ENCODE assay signal across 15 cellular contexts in genomic region chr12:116187158-116187511, GRCh38.
DNase-seq lines count a peak whose midpoint lies in the region; ATAC-seq and TF ChIP-seq lines count a peak whose summit lies in the region.
"Had no signal": no experiment of that assay in that cellular context is flagged by ENCODE, and none has a peak within 500 bp of the region (broad histone marks: within the 10 kb centered on the region; RNA-seq: fewer than 3 reads in every experiment).

No MANE protein-coding gene starts in this region.

- intact Hi-C loops in naive thymus-derived CD4-positive, alpha-beta T cell (cut with micrococcal nuclease): loop anchor here (1.0 to 2.0 kb wide), 3 partner anchors 8 to 14 kb away; no protein-coding TSS in a partner anchor
- intact Hi-C loops in posterior vena cava (cut with DNase I): no loop called here

- H3K4me1 Mint-ChIP-seq in activated naive CD8-positive, alpha-beta T cell treated with anti-CD3 and anti-CD28 coated beads, Interleukin-2, amount 50 U/mL, for 24 hours: peaks cover 82% of the 10 kb centered on the region
- peaks cover 59 to 90% (median 85%) of the 10 kb centered on the region in 7 donors for H3K4me1 Mint-ChIP-seq in naive thymus-derived CD4-positive, alpha-beta T cell

- H3K36me3 ChIP-seq in BLaER1: peaks cover 4% of the 10 kb centered on the region; the same call in 1 of the 2 replicates
- H3K36me3 ChIP-seq in naive thymus-derived CD4-positive, alpha-beta T cell (ENCODE audit: control insufficient read depth in 2 of 3, insufficient read depth in 3 of 3, low read length in 3 of 3): no peaks in the 10 kb centered on the region
- H3K36me3 ChIP-seq: right lobe of liver had no signal

- POLR2A ChIA-PET in naive thymus-derived CD4-positive, alpha-beta T cell (lab: Charles Lee): interaction anchor here (0.6 to 0.7 kb wide), 2 partner anchors 32 to 49 kb away, joined by 3 to 4 read pairs; no protein-coding TSS in a partner anchor

- no peak overlapping the region for H3K9ac ChIP-seq in BLaER1

- H3K4me3 Mint-ChIP-seq in activated naive CD8-positive, alpha-beta T cell treated with anti-CD3 and anti-CD28 coated beads, Interleukin-2, amount 50 U/mL, for 24 hours: peak overlapping the region; percentile 21
- H3K4me3 Mint-ChIP-seq in naive thymus-derived CD4-positive, alpha-beta T cell: peak overlapping the region in 8 of 10 donors; percentile 0 to 49 (median 12)
- H3K4me3 Mint-ChIP-seq: B cell had no signal

- peaks cover 48% of the 10 kb centered on the region for H3K4me1 ChIP-seq in BLaER1
- H3K4me1 ChIP-seq in naive thymus-derived CD4-positive, alpha-beta T cell (ENCODE audit: control insufficient read depth in 2 of 2, insufficient read depth in 2 of 2, low read length in 2 of 2): peaks cover 0 to 25% of the 10 kb centered on the region in 2 donors

- H3K27me3 ChIP-seq in BLaER1: no peaks in the 10 kb centered on the region
- H3K27me3 ChIP-seq in HL-60 (ENCODE audit: insufficient read depth, poor library complexity, severe bottlenecking): no peaks in the 10 kb centered on the region
- H3K27me3 ChIP-seq in naive thymus-derived CD4-positive, alpha-beta T cell (ENCODE audit: control insufficient read depth in 2 of 2, insufficient read depth in 2 of 2, low read length in 2 of 2): no peaks in the 10 kb centered on the region
- H3K27me3 ChIP-seq: right lobe of liver had no signal

- H3K27ac Mint-ChIP-seq in activated naive CD8-positive, alpha-beta T cell treated with anti-CD3 and anti-CD28 coated beads, Interleukin-2, amount 50 U/mL, for 24 hours: peak overlapping the region; percentile 70
- peak overlapping the region in 5 of 9 donors; percentile 6 to 21 (median 9) for H3K27ac Mint-ChIP-seq in naive thymus-derived CD4-positive, alpha-beta T cell
- H3K27ac Mint-ChIP-seq: B cell had no signal

- no peak overlapping the region for H3K4me3 ChIP-seq in BLaER1
- H3K4me3 ChIP-seq in HL-60 (replicated peaks; ENCODE audit: insufficient read depth, low read length): no peak overlapping the region
- no peak overlapping the region for H3K4me3 ChIP-seq in naive thymus-derived CD4-positive, alpha-beta T cell (ENCODE audit: low read length)
- H3K4me3 ChIP-seq: mucosa of descending colon, right lobe of liver had no signal

- no peak for TF ChIP-seq CTCF in HL-60 (IDR thresholded peaks at IDR 0.05; ENCODE audit: insufficient read depth, low read length)

- peak; percentile 61 for ATAC-seq in activated naive CD8-positive, alpha-beta T cell treated with anti-CD3 and anti-CD28 coated beads, Interleukin-2, amount 50 U/mL, for 24 hours
- ATAC-seq in naive thymus-derived CD4-positive, alpha-beta T cell: no peak
- ATAC-seq in HG02759 (IDR thresholded peaks at IDR 0.05; ENCODE audit: unreplicated experiment) (no peak), GM19463 (IDR thresholded peaks at IDR 0.05; ENCODE audit: unreplicated experiment) (no peak)

- peak overlapping the region; percentile 64 for H3K4me2 ChIP-seq in BLaER1

- H4K20me1 ChIP-seq in BLaER1: peaks cover 100% of the 10 kb centered on the region

- no peaks in the 10 kb centered on the region for H3K9me3 Mint-ChIP-seq in activated naive CD8-positive, alpha-beta T cell treated with anti-CD3 and anti-CD28 coated beads, Interleukin-2, amount 50 U/mL, for 24 hours
- no peaks in the 10 kb centered on the region for H3K9me3 Mint-ChIP-seq in naive thymus-derived CD4-positive, alpha-beta T cell

- CTCF ChIA-PET in naive thymus-derived CD4-positive, alpha-beta T cell (lab: Charles Lee): no interaction called here

- no peak overlapping the region for H3K27ac ChIP-seq in BLaER1
- peak overlapping the region; percentile 65 for H3K27ac ChIP-seq in HL-60 (replicated peaks)
- H3K27ac ChIP-seq in naive thymus-derived CD4-positive, alpha-beta T cell (ENCODE audit: low read depth, low read length): no peak overlapping the region

- H3K36me3 Mint-ChIP-seq in activated naive CD8-positive, alpha-beta T cell treated with anti-CD3 and anti-CD28 coated beads, Interleukin-2, amount 50 U/mL, for 24 hours (ENCODE audit: low read depth): peaks cover 4% of the 10 kb centered on the region
- peaks cover 0 to 4% (median 0%) of the 10 kb centered on the region in 5 donors for H3K36me3 Mint-ChIP-seq in naive thymus-derived CD4-positive, alpha-beta T cell

- no peak for DNase-seq in HL-60 (ENCODE audit: low read depth in 1 of 2, low spot score in 1 of 2)
- no peak for DNase-seq in activated naive CD8-positive, alpha-beta T cell treated with anti-CD3 and anti-CD28 coated beads, Interleukin-2, amount 50 U/mL, for 24 hours
- no peak for DNase-seq in naive thymus-derived CD4-positive, alpha-beta T cell
- DNase-seq in RPMI8226: no peak
- no peak for DNase-seq in posterior vena cava (ENCODE audit: low spot score)
- DNase-seq: activated CD4-positive, CD25-positive, alpha-beta regulatory T cell; activated effector memory CD4-positive, alpha-beta T cell treated with Interleukin-2 at 50 U/mL for 16 hours; mucosa of descending colon; MV-4-11; right lobe of liver; substantia nigra had no signal

- H3K9me3 ChIP-seq in BLaER1: no peaks in the 10 kb centered on the region
- no peaks in the 10 kb centered on the region for H3K9me3 ChIP-seq in naive thymus-derived CD4-positive, alpha-beta T cell (ENCODE audit: control insufficient read depth in 2 of 3, low read length in 3 of 3)
- H3K9me3 ChIP-seq: mucosa of descending colon, right lobe of liver had no signal

- no peaks in the 10 kb centered on the region for H3K27me3 Mint-ChIP-seq in activated naive CD8-positive, alpha-beta T cell treated with anti-CD3 and anti-CD28 coated beads, Interleukin-2, amount 50 U/mL, for 24 hours
- no peaks in the 10 kb centered on the region for H3K27me3 Mint-ChIP-seq in naive thymus-derived CD4-positive, alpha-beta T cell
- H3K27me3 Mint-ChIP-seq: B cell had no signal

Comparison
In these comparisons a context has a peak if more than half of its experiments do, and no peak if none do; other contexts are left out.
1. intact Hi-C loops: an anchor here in naive thymus-derived CD4-positive, alpha-beta T cell (1.0 to 2.0 kb wide); none called in posterior vena cava.